8 cellular contexts compared by ENCODE assay signal in genomic region chr16:2429771-2430663, GRCh38. TPM values are rescaled to one million over a fixed set of nuclear protein-coding genes. Genes with fewer than 3 reads are reported as not detected.
DNase-seq lines count a peak whose midpoint lies in the region; ATAC-seq, FAIRE-seq and TF ChIP-seq lines count a peak whose summit lies in the region.

No MANE protein-coding gene starts in this region.

- WGBS in mesodermal cell (ENCODE audit: insufficient coverage in 2 of 2), 2 experiments: 8% methylated on average over 45 of the region's 46 CpGs

- H3K27ac ChIP-seq in RWPE1 (peak overlapping the region; percentile 79), mesodermal cell (ENCODE audit: low read depth, low read length, severe bottlenecking) (peak overlapping the region; percentile 16)
- H3K27ac ChIP-seq in effector memory CD4-positive, alpha-beta T cell (ENCODE audit: insufficient read depth, low read length, poor library complexity, severe bottlenecking): peak overlapping the region; percentile 53

- H3K27me3 ChIP-seq in effector memory CD4-positive, alpha-beta T cell (replicated peaks; ENCODE audit: control insufficient read depth, insufficient read depth, low read length, poor library complexity, severe bottlenecking): no peaks in the 10 kb centered on the region

- TF ChIP-seq CTCF in GM12873 (IDR thresholded peaks at IDR 0.05; ENCODE audit: insufficient read depth, low read depth, low read length, missing control alignments) (peak; percentile 58), RWPE1 (conservative IDR thresholded peaks at IDR 0.05; ENCODE audit: low read depth) (no peak)

- DNase-seq in RWPE1 (ENCODE audit: low spot score) (peak; percentile 21), urothelium cell line (ENCODE audit: low spot score) (peak; percentile 35), kidney glomerular epithelial cell (lab: John Stamatoyannopoulos, UW) (no peak), NCI-H1436 treated with DMSO at 0.1 percent for 48 hours (lab: John Stamatoyannopoulos, UW) (no peak)
- DNase-seq in effector memory CD4-positive, alpha-beta T cell: no peak

- H3K9me3 ChIP-seq in effector memory CD4-positive, alpha-beta T cell (ENCODE audit: control insufficient read depth, low read length): no peaks in the 10 kb centered on the region
- no peaks in the 10 kb centered on the region for H3K9me3 ChIP-seq in mesodermal cell (ENCODE audit: control insufficient read depth, low read length)

- peak; percentile 8 for ATAC-seq in HG02610 (IDR thresholded peaks at IDR 0.05; ENCODE audit: unreplicated experiment)

- FAIRE-seq in urothelium cell line (lab: Jason Lieb, UNC): no peak

- CTCF ChIA-PET in RWPE1 (lab: Yijun Ruan, JAX): interaction anchor here (0.6 to 3.3 kb wide), 6 partner anchors 10 to 1026 kb away, joined by 3 to 14 read pairs (median 4); no protein-coding TSS in a partner anchor

- POLR2A ChIA-PET in RWPE1 (lab: Yijun Ruan, JAX; ENCODE audit: low non-redundant PET): interaction anchor here (1.0 kb wide), 1 partner anchor 68 kb away, joined by 4 read pairs; no protein-coding TSS in a partner anchor

- peaks cover 9% of the 10 kb centered on the region for H3K4me1 ChIP-seq in effector memory CD4-positive, alpha-beta T cell (ENCODE audit: control insufficient read depth, insufficient read depth, low read length, poor library complexity, severe bottlenecking)
- H3K4me1 ChIP-seq in mesodermal cell (ENCODE audit: control insufficient read depth, insufficient read depth, low read length, poor library complexity, severe bottlenecking): no peaks in the 10 kb centered on the region

- H3K36me3 ChIP-seq in effector memory CD4-positive, alpha-beta T cell (ENCODE audit: control insufficient read depth, insufficient read depth, low read length): no peaks in the 10 kb centered on the region
- peaks cover 38% of the 10 kb centered on the region for H3K36me3 ChIP-seq in mesodermal cell (ENCODE audit: control insufficient read depth, insufficient read depth, low read length)

- peak overlapping the region; percentile 89 for H3K4me3 ChIP-seq in effector memory CD4-positive, alpha-beta T cell (ENCODE audit: insufficient read depth, low read depth, low read length, poor library complexity, severe bottlenecking)
- H3K4me3 ChIP-seq in mesodermal cell (ENCODE audit: extremely low read depth, insufficient read depth, low read length, poor library complexity, severe bottlenecking): peak overlapping the region; percentile 93

RNA-seq across cellular contexts. Expression of gene CCNF, which starts 0.8 kb away (rescaled TPM):
- 25.7 TPM for polyA plus RNA-seq in mesodermal cell (2013, experiment 1 of 2)
- 23.2 TPM for polyA plus RNA-seq in mesodermal cell (2013, experiment 2 of 2)

RNA-seq across cellular contexts. Expression of gene TEDC2, which starts 29.9 kb away (rescaled TPM):
- polyA plus RNA-seq in mesodermal cell (2013, experiment 1 of 2): 15.0 TPM
- 13.2 TPM for polyA plus RNA-seq in mesodermal cell (2013, experiment 2 of 2)

RNA-seq across cellular contexts. Expression of gene NTN3, which starts 41.1 kb away (rescaled TPM):
- 0.70 TPM for polyA plus RNA-seq in mesodermal cell (2013, experiment 1 of 2)
- polyA plus RNA-seq in mesodermal cell (2013, experiment 2 of 2): 0.30 TPM

RNA-seq across cellular contexts. Expression of gene TBC1D24, which starts 44.9 kb away (rescaled TPM):
- 5.9 TPM for polyA plus RNA-seq in mesodermal cell (2013, experiment 1 of 2)
- 5.0 TPM for polyA plus RNA-seq in mesodermal cell (2013, experiment 2 of 2)

Comparison
In these comparisons a context has a peak if more than half of its experiments do, and no peak if none do; other contexts are left out.
1. DNase-seq: peak in RWPE1 (single experiment) and urothelium cell line (single experiment); none in effector memory CD4-positive, alpha-beta T cell (0 of 3), kidney glomerular epithelial cell (single experiment) and NCI-H1436 treated with DMSO at 0.1 percent for 48 hours (single experiment).
2. H3K27ac ChIP-seq: peak in every context shown above with its lines; median percentile 79 in RWPE1; 53 in effector memory CD4-positive, alpha-beta T cell; 16 in mesodermal cell.